Comparison of ENCODE assay signal across 24 cellular contexts in the genomic region with DNA sequence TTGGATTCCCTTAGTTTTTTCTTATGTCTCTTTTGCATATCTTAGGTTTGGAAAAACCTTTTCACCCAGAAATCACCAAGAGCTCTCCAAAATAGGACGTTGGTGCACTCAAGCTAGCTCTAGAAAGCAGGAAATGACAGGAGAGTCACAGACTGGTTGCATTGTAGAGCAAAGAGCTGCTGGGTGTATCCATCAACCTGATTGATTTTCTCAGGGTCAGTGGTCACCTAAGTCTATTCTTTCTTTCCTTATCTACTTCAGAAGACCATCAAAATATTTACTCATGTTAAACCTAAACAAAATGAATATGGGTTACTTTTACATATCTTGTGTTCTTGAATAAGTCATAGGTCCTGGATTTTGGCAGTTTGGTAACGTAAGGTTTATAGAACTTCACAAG. TPM values are rescaled to one million over a fixed set of nuclear protein-coding genes. Genes with fewer than 3 reads are reported as not detected.
DNase-seq lines count a peak whose midpoint lies in the region; ATAC-seq, FAIRE-seq and TF ChIP-seq lines count a peak whose summit lies in the region.
"Had no signal": no experiment of that assay in that cellular context is flagged by ENCODE, and none has a peak within 500 bp of the region (broad histone marks: within the 10 kb centered on the region; RNA-seq: fewer than 3 reads in every experiment).

No MANE protein-coding gene starts in this region.

- H3K36me3 Mint-ChIP-seq in MCF 10A (ENCODE audit: insufficient read depth, unreplicated experiment): peaks cover 70% of the 10 kb centered on the region
- peaks cover 3% of the 10 kb centered on the region for H3K36me3 Mint-ChIP-seq in neural progenitor cell
- H3K36me3 Mint-ChIP-seq in effector memory CD8-positive, alpha-beta T cell (ENCODE audit: insufficient read depth): peaks cover 9% of the 10 kb centered on the region

- peaks cover 38% of the 10 kb centered on the region for H3K4me1 Mint-ChIP-seq in MCF 10A (ENCODE audit: insufficient read depth, unreplicated experiment)
- H3K4me1 Mint-ChIP-seq in neural progenitor cell: no peaks in the 10 kb centered on the region
- peaks cover 7 to 14% of the 10 kb centered on the region in 2 donors for H3K4me1 Mint-ChIP-seq in effector memory CD8-positive, alpha-beta T cell (ENCODE audit: low read depth in 2 of 2)
- H3K4me1 Mint-ChIP-seq: CD14-positive monocyte had no signal

- H3K27ac ChIP-seq in breast epithelium (no peak overlapping the region), ectodermal cell (ENCODE audit: insufficient read depth, low read depth, low read length, poor library complexity, severe bottlenecking) (peak overlapping the region; percentile 26), neural progenitor cell (no peak overlapping the region)
- H3K27ac ChIP-seq: BLaER1 had no signal

- peak overlapping the region; percentile 80 for H3K27ac Mint-ChIP-seq in MCF 10A (ENCODE audit: low read depth, unreplicated experiment)
- no peak overlapping the region for H3K27ac Mint-ChIP-seq in neural progenitor cell
- peak overlapping the region in 1 of 2 donors; percentile 54 for H3K27ac Mint-ChIP-seq in effector memory CD8-positive, alpha-beta T cell
- H3K27ac Mint-ChIP-seq: CD14-positive monocyte; CD4-positive, CD25-positive, alpha-beta regulatory T cell had no signal

- CTCF ChIA-PET in MCF 10A (lab: Yijun Ruan, JAX): interaction anchor here (0.6 to 2.5 kb wide), 11 partner anchors 9 to 318 kb away, joined by 3 to 12 read pairs (median 4); no protein-coding TSS in a partner anchor

- TF ChIP-seq POLR2A in breast epithelium (IDR thresholded peaks at IDR 0.05): no peak

- H3K9ac ChIP-seq in neural progenitor cell: peak overlapping the region; percentile 52
- H3K9ac ChIP-seq: BLaER1 had no signal

- no peak for DNase-seq in MCF 10A (ENCODE audit: unreplicated experiment)
- DNase-seq in breast epithelium (ENCODE audit: low spot score in 2 of 2): no peak
- DNase-seq in D721Med (ENCODE audit: insufficient read length, low spot score): no peak
- DNase-seq in neural progenitor cell (ENCODE audit: low spot score): no peak
- DNase-seq in SKM-1 (lab: John Stamatoyannopoulos, UW; ENCODE audit: unreplicated experiment): no peak
- DNase-seq in effector memory CD8-positive, alpha-beta T cell: no peak
- DNase-seq in anterior cingulate cortex (lab: John Stamatoyannopoulos, UW): no peak
- DNase-seq: 8988T; ACHN; BE2C; CD4-positive, alpha-beta memory T cell; CD4-positive, CD25-positive, alpha-beta regulatory T cell; CD8-positive, alpha-beta memory T cell; COR-L47; DMS79 treated with DMSO at 0.1 percent for 48 hours; GF-D8 had no signal

- H2AFZ ChIP-seq in neural progenitor cell (replicated peaks): no peak overlapping the region

- no peaks in the 10 kb centered on the region for H3K4me1 ChIP-seq in breast epithelium
- H3K4me1 ChIP-seq in ectodermal cell (ENCODE audit: control insufficient read depth, insufficient read depth, low read length): no peaks in the 10 kb centered on the region
- no peaks in the 10 kb centered on the region for H3K4me1 ChIP-seq in neural progenitor cell
- H3K4me1 ChIP-seq: BE2C had no signal

- peak; percentile 21 for FAIRE-seq in D721Med (lab: Jason Lieb, UNC)
- FAIRE-seq: A204.1, G401.6, GM12891, GM19239 had no signal

- no peak for ATAC-seq in effector memory CD8-positive, alpha-beta T cell (replicated peaks)

- BruUV-seq in MCF 10A (replicated peaks; lab: Mats Ljungman, UMichigan): no TSS peak

- H3K27me3 Mint-ChIP-seq in MCF 10A (ENCODE audit: insufficient read depth, unreplicated experiment) (no peaks in the 10 kb centered on the region), neural progenitor cell (ENCODE audit: insufficient read depth, low read depth) (no peaks in the 10 kb centered on the region)
- no peaks in the 10 kb centered on the region for H3K27me3 Mint-ChIP-seq in effector memory CD8-positive, alpha-beta T cell
- H3K27me3 Mint-ChIP-seq: CD4-positive, alpha-beta memory T cell; CD4-positive, CD25-positive, alpha-beta regulatory T cell; CD8-positive, alpha-beta memory T cell had no signal

- H4K20me1 ChIP-seq in neural progenitor cell (ENCODE audit: low read depth): no peaks in the 10 kb centered on the region
- H4K20me1 ChIP-seq: BLaER1 had no signal

- H3K27me3 ChIP-seq in breast epithelium: no peaks in the 10 kb centered on the region
- no peaks in the 10 kb centered on the region for H3K27me3 ChIP-seq in ectodermal cell (ENCODE audit: control insufficient read depth, insufficient read depth, low read length, poor library complexity, severe bottlenecking)
- H3K27me3 ChIP-seq in neural progenitor cell: no peaks in the 10 kb centered on the region
- H3K27me3 ChIP-seq: BE2C, BLaER1 had no signal

- 80 to 85% methylated on average over 2 of the region's 2 CpGs for WGBS in ectodermal cell, 2 experiments

- no peak overlapping the region for H3K4me3 ChIP-seq in breast epithelium
- no peak overlapping the region for H3K4me3 ChIP-seq in ectodermal cell (ENCODE audit: insufficient read depth, low read depth, low read length)
- H3K4me3 ChIP-seq in neural progenitor cell: no peak overlapping the region
- H3K4me3 ChIP-seq: BLaER1 had no signal

- TF ChIP-seq CTCF in MCF 10A (IDR thresholded peaks at IDR 0.05; ENCODE audit: unreplicated experiment): no peak
- TF ChIP-seq CTCF in breast epithelium (IDR thresholded peaks at IDR 0.05): no peak
- no peak for TF ChIP-seq CTCF in D721Med (IDR thresholded peaks at IDR 0.05; ENCODE audit: insufficient read depth, missing control alignments)
- no peak for TF ChIP-seq CTCF in neural progenitor cell (IDR thresholded peaks at IDR 0.05)

- no peaks in the 10 kb centered on the region for H3K9me3 Mint-ChIP-seq in MCF 10A (ENCODE audit: unreplicated experiment)
- no peaks in the 10 kb centered on the region for H3K9me3 Mint-ChIP-seq in neural progenitor cell
- no peaks in the 10 kb centered on the region for H3K9me3 Mint-ChIP-seq in effector memory CD8-positive, alpha-beta T cell
- H3K9me3 Mint-ChIP-seq: CD14-positive monocyte; CD4-positive, alpha-beta memory T cell; CD4-positive, CD25-positive, alpha-beta regulatory T cell; CD8-positive, alpha-beta memory T cell had no signal

- no peak overlapping the region for H3K4me3 Mint-ChIP-seq in MCF 10A (ENCODE audit: unreplicated experiment)
- no peak overlapping the region for H3K4me3 Mint-ChIP-seq in neural progenitor cell
- no peak overlapping the region for H3K4me3 Mint-ChIP-seq in effector memory CD8-positive, alpha-beta T cell
- H3K4me3 Mint-ChIP-seq: CD14-positive monocyte; CD4-positive, CD25-positive, alpha-beta regulatory T cell; CD8-positive, alpha-beta memory T cell had no signal

- H3K9me3 ChIP-seq in breast epithelium: no peaks in the 10 kb centered on the region
- no peaks in the 10 kb centered on the region for H3K9me3 ChIP-seq in ectodermal cell (ENCODE audit: control insufficient read depth, low read length)
- H3K9me3 ChIP-seq in neural progenitor cell (ENCODE audit: low read depth): no peaks in the 10 kb centered on the region
- H3K9me3 ChIP-seq: BE2C, BLaER1 had no signal

- H3K36me3 ChIP-seq in breast epithelium: peaks cover 3% of the 10 kb centered on the region
- H3K36me3 ChIP-seq in ectodermal cell (ENCODE audit: control insufficient read depth, insufficient read depth, low read length): peaks cover 4% of the 10 kb centered on the region
- H3K36me3 ChIP-seq in neural progenitor cell: no peaks in the 10 kb centered on the region
- H3K36me3 ChIP-seq: BE2C had no signal

- POLR2A ChIA-PET in MCF 10A (lab: Yijun Ruan, JAX): interaction anchor here (0.7 to 1.9 kb wide), 5 partner anchors 9 to 212 kb away, joined by 3 to 4 read pairs (median 3); no protein-coding TSS in a partner anchor

- H3F3A ChIP-seq in neural progenitor cell (ENCODE audit: low read depth): no peaks in the 10 kb centered on the region

- no peak overlapping the region for H3K4me2 ChIP-seq in neural progenitor cell
- H3K4me2 ChIP-seq: BLaER1 had no signal

- H3K79me2 ChIP-seq in neural progenitor cell (ENCODE audit: low read depth): no peaks in the 10 kb centered on the region

- intact Hi-C loops in MCF 10A (cut with micrococcal nuclease) (no loop called here), breast epithelium (cut with DNase I; ENCODE audit: low total_unique reads) (no loop called here)

RNA-seq across cellular contexts. Expression of a gene that starts 14.9 kb away (rescaled TPM):
- total RNA-seq in MCF 10A (2022) (44.1 and 56.2 TPM in 2 replicates), breast epithelium (100 to 1,000 TPM in 1 of 3 donors, 10 to 100 TPM in 2; 10.6 to 103 (median 30.2) TPM), neural progenitor cell (ENCODE audit: low replicate concordance) (14.0 and 20.1 TPM in 2 replicates)
- 12.6 TPM for polyA plus RNA-seq in ectodermal cell (2013, experiment 1 of 4)
- 12.8 TPM for polyA plus RNA-seq in ectodermal cell (2013, experiment 2 of 4)
- 11.2 TPM for polyA plus RNA-seq in ectodermal cell (2013, experiment 3 of 4)
- polyA plus RNA-seq in ectodermal cell (2013, experiment 4 of 4): 11.6 TPM

RNA-seq across cellular contexts. Expression of a gene that starts 25.0 kb away (rescaled TPM):
- 9.0 and 10.6 TPM in 2 replicates for total RNA-seq in MCF 10A (2022)
- 10 to 100 TPM in 1 of 3 donors, 1 to 10 TPM in 2; 5.6 to 11.0 (median 5.6) TPM for total RNA-seq in breast epithelium
- 5.0 TPM for polyA plus RNA-seq in ectodermal cell (2013, experiment 1 of 4)
- 4.0 TPM for polyA plus RNA-seq in ectodermal cell (2013, experiment 2 of 4)
- 4.1 TPM for polyA plus RNA-seq in ectodermal cell (2013, experiment 3 of 4)
- 5.2 TPM for polyA plus RNA-seq in ectodermal cell (2013, experiment 4 of 4)
- 4.1 and 4.7 TPM in 2 replicates for total RNA-seq in neural progenitor cell (ENCODE audit: low replicate concordance)

RNA-seq across cellular contexts. Expression of a gene that starts 25.1 kb away (rescaled TPM):
- total RNA-seq in MCF 10A (2022): 66.8 and 67.8 TPM in 2 replicates
- 10 to 100 TPM; 35.2 to 80.9 (median 57.7) TPM for total RNA-seq in breast epithelium
- 31.4 TPM for polyA plus RNA-seq in ectodermal cell (2013, experiment 1 of 4)
- polyA plus RNA-seq in ectodermal cell (2013, experiment 2 of 4): 34.0 TPM
- 24.1 TPM for polyA plus RNA-seq in ectodermal cell (2013, experiment 3 of 4)
- polyA plus RNA-seq in ectodermal cell (2013, experiment 4 of 4): 23.7 TPM
- total RNA-seq in neural progenitor cell (ENCODE audit: low replicate concordance): 23.1 and 31.3 TPM in 2 replicates

RNA-seq across cellular contexts. Expression of a gene that starts 30.8 kb away (rescaled TPM):
- 0.22 and 0.42 TPM in 2 replicates for total RNA-seq in MCF 10A (2022)
- under 1 TPM in 2 of 3 donors, not detected in 1; under 0.01 to 0.15 TPM for total RNA-seq in breast epithelium
- not detected for polyA plus RNA-seq in ectodermal cell (2013, experiment 1 of 4)
- not detected for polyA plus RNA-seq in ectodermal cell (2013, experiment 2 of 4)
- polyA plus RNA-seq in ectodermal cell (2013, experiment 3 of 4): not detected
- not detected for polyA plus RNA-seq in ectodermal cell (2013, experiment 4 of 4)
- total RNA-seq in neural progenitor cell (ENCODE audit: low replicate concordance): not detected in 2 replicates
- total RNA-seq: CD4-positive, alpha-beta memory T cell; CD4-positive, CD25-positive, alpha-beta regulatory T cell; CD8-positive, alpha-beta memory T cell had no signal
- polyA plus RNA-seq: AG04450; CD14-positive monocyte; CD4-positive, alpha-beta memory T cell; CD4-positive, CD25-positive, alpha-beta regulatory T cell; CD8-positive, alpha-beta memory T cell had no signal
